Comparison of ENCODE assay signal across 9 cellular contexts in the genomic region with DNA sequence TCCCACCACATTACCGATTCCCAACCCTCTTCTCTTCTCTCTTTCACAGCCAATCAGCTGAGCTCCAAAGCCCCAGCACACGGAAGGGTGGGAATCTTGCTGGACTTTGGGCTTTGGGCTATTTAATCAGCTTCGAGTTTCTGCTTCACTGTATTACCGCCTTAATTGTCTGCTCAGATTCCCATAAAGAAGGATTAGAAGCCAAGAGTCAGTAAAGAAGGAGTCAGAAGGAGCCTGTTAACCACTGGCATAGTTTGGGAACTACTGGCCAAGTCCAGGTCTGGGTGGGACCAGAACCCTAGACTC. TPM values are rescaled to one million over a fixed set of nuclear protein-coding genes. Genes with fewer than 3 reads are reported as not detected.
DNase-seq lines count a peak whose midpoint lies in the region; TF ChIP-seq lines count a peak whose summit lies in the region.
"Had no signal": no experiment of that assay in that cellular context is flagged by ENCODE, and none has a peak within 500 bp of the region (broad histone marks: within the 10 kb centered on the region; RNA-seq: fewer than 3 reads in every experiment).

No MANE protein-coding gene starts in this region.

- peak overlapping the region; percentile 7 for H3K9ac ChIP-seq in muscle layer of colon (ENCODE audit: low read length)

- H3K4me3 ChIP-seq in A673 (ENCODE audit: low read depth, low read length, poor library complexity, severe bottlenecking) (peak overlapping the region; percentile 19), esophagus muscularis mucosa (peak overlapping the region; percentile 43 to 74 (median 64)), muscle layer of colon (ENCODE audit: low read depth in 1 of 2, low read length in 2 of 2) (no peak overlapping the region)

- no peak for TF ChIP-seq EP300 in esophagus muscularis mucosa (IDR thresholded peaks at IDR 0.05)

- no TSS peak for BruUV-seq in A673 (replicated peaks; lab: Mats Ljungman, UMichigan)

- 60% methylated on average over 4 of the region's 4 CpGs for WGBS in esophagus muscularis mucosa

- POLR2A ChIA-PET in A673 (lab: Charles Lee; ENCODE audit: low non-redundant PET), result no interaction called here

- CTCF ChIA-PET in A673 (lab: Charles Lee), result no interaction called here

- no peaks in the 10 kb centered on the region for H3K9me3 ChIP-seq in A673 (ENCODE audit: low read depth, low read length, poor library complexity, severe bottlenecking)
- H3K9me3 ChIP-seq in esophagus muscularis mucosa, result no peaks in the 10 kb centered on the region
- H3K9me3 ChIP-seq in muscle layer of colon (ENCODE audit: low read length), result no peaks in the 10 kb centered on the region

- TF ChIP-seq CTCF in A673 (conservative IDR thresholded peaks at IDR 0.05; ENCODE audit: low read depth, low read length) (no peak), esophagus muscularis mucosa (IDR thresholded peaks at IDR 0.05) (no peak), GM20000 (IDR thresholded peaks at IDR 0.05; ENCODE audit: extremely low read depth, missing control alignments) (no peak)

- DNase-seq in A673 (ENCODE audit: low spot score) (no peak), NCI-H82 (lab: John Stamatoyannopoulos, UW) (peak; percentile 48), esophagus muscularis mucosa (ENCODE audit: extremely low spot score) (no peak), SKM-1 (lab: John Stamatoyannopoulos, UW; ENCODE audit: unreplicated experiment) (no peak), GM20000 (ENCODE audit: low spot score) (no peak), kidney tubule cell (ENCODE audit: low spot score) (no peak)
- no peak for DNase-seq in activated CD4-positive, alpha-beta T cell treated with anti-CD3 and anti-CD28 coated beads for 4 hours

- intact Hi-C loops in A673 (cut with micrococcal nuclease; ENCODE audit: unreplicated experiment) (loop anchor here (5.0 to 10.0 kb wide), 3 partner anchors 67 to 554 kb away; no protein-coding TSS in a partner anchor), esophagus muscularis mucosa (cut with DNase I) (loop anchor here (10.0 kb wide), 1 partner anchor 166 kb away; no protein-coding TSS in a partner anchor)

- H3K27me3 ChIP-seq in A673 (replicated peaks; ENCODE audit: insufficient read depth, low read depth, low read length, poor library complexity) (no peaks in the 10 kb centered on the region), esophagus muscularis mucosa (peaks cover 0 to 5% (median 0%) of the 10 kb centered on the region in 4 donors), muscle layer of colon (ENCODE audit: control insufficient read depth in 1 of 2, insufficient read depth in 2 of 2, low read length in 2 of 2) (peaks cover 3 to 4% of the 10 kb centered on the region in 2 donors)

- H3K36me3 ChIP-seq in A673 (ENCODE audit: insufficient read depth, low read length, poor library complexity, severe bottlenecking) (no peaks in the 10 kb centered on the region), esophagus muscularis mucosa (no peaks in the 10 kb centered on the region), muscle layer of colon (ENCODE audit: insufficient read depth, low read length) (no peaks in the 10 kb centered on the region)

- no peak for TF ChIP-seq POLR2A in esophagus muscularis mucosa (IDR thresholded peaks at IDR 0.05; ENCODE audit: low read depth)

- peak overlapping the region; percentile 54 for H3K27ac ChIP-seq in A673 (ENCODE audit: low read depth, low read length, poor library complexity, severe bottlenecking)
- H3K27ac ChIP-seq in esophagus muscularis mucosa (replicated peaks in 1 of 4), result peak overlapping the region; percentile 85 to 96 (median 88)
- no peak overlapping the region for H3K27ac ChIP-seq in muscle layer of colon (ENCODE audit: low read depth, low read length)
- H3K27ac ChIP-seq: C4-2B had no signal

- H3K4me1 ChIP-seq in A673 (ENCODE audit: insufficient read depth, low read length, poor library complexity, severe bottlenecking) (peaks cover 80% of the 10 kb centered on the region), esophagus muscularis mucosa (peaks cover 36 to 92% (median 88%) of the 10 kb centered on the region in 4 donors), muscle layer of colon (ENCODE audit: insufficient read depth, low read length) (peaks cover 12% of the 10 kb centered on the region)

RNA-seq across cellular contexts. Expression of a gene that starts 4.4 kb away (rescaled TPM):
- 35.5 and 35.6 TPM in 2 replicates for total RNA-seq in A673 (2021)
- total RNA-seq in esophagus muscularis mucosa, result 10 to 100 TPM; 15.4 to 29.0 (median 24.5) TPM

Comparison
In these comparisons a context has a peak if more than half of its experiments do, and no peak if none do; other contexts are left out.
1. H3K4me3 ChIP-seq: peak in A673 (single experiment) and esophagus muscularis mucosa (4 of 4); none in muscle layer of colon (0 of 2).